Comparison of ENCODE assay signal across 21 cellular contexts in genomic region chr2:231113489-231113888, GRCh38. TPM values are rescaled to one million over a fixed set of nuclear protein-coding genes. Genes with fewer than 3 reads are reported as not detected.
"Had no signal": no experiment of that assay in that cellular context is flagged by ENCODE, and none has a peak within 500 bp of the region (broad histone marks: within the 10 kb centered on the region; RNA-seq: fewer than 3 reads in every experiment).

No MANE protein-coding gene starts in this region.

- H3K9me3 Mint-ChIP-seq: activated CD4-positive, alpha-beta memory T cell treated with anti-CD3 and anti-CD28 coated beads, Interleukin-2, amount 10 ng/mL, durations not matched to agents 7 days and 5 days; activated naive CD4-positive, alpha-beta T cell treated with anti-CD3 and anti-CD28 coated beads for 36 hours; activated T-helper 2 cell treated with anti-CD3 and anti-CD28 coated beads, Interferon-gamma antibody, Interleukin-2, Interleukin-4, amounts not matched to agents 10 μg/mL and 5 μg/mL and 100 μg/mL, durations not matched to agents 14 hours and 24 hours and 36 hours; central memory CD8-positive, alpha-beta T cell had no signal

- DNase-seq: activated CD4-positive, alpha-beta memory T cell treated with anti-CD3 and anti-CD28 coated beads, Interleukin-2, amount 10 ng/mL, durations not matched to agents 7 days and 5 days; activated CD4-positive, alpha-beta T cell treated with anti-CD3 and anti-CD28 coated beads for 48 hours; activated CD4-positive, CD25-positive, alpha-beta regulatory T cell; activated CD8-positive, alpha-beta memory T cell treated with anti-CD3 and anti-CD28 coated beads, Interleukin-2, amount 10 ng/mL, durations not matched to agents 7 days and 5 days; activated naive CD4-positive, alpha-beta T cell treated with anti-CD3 and anti-CD28 coated beads for 36 hours; cortex of kidney; erythroblast; foreskin melanocyte; kidney glomerular epithelial cell; left ventricle myocardium inferior; mammary epithelial cell; right cardiac atrium; small intestine; stimulated activated CD4-positive, alpha-beta T cell treated with anti-CD3 and anti-CD28 coated beads, Interleukin-4, amount 100 ng/mL, for 1 hour; stomach; T-helper 9 cell; upper lobe of left lung had no signal

- H3K27ac Mint-ChIP-seq: activated CD4-positive, alpha-beta memory T cell treated with anti-CD3 and anti-CD28 coated beads, Interleukin-2, amount 10 ng/mL, durations not matched to agents 7 days and 5 days; activated CD8-positive, alpha-beta memory T cell treated with anti-CD3 and anti-CD28 coated beads, Interleukin-2, amount 10 ng/mL, durations not matched to agents 7 days and 5 days; activated naive CD4-positive, alpha-beta T cell treated with anti-CD3 and anti-CD28 coated beads for 36 hours; activated T-helper 2 cell treated with anti-CD3 and anti-CD28 coated beads, Interferon-gamma antibody, Interleukin-2, Interleukin-4, amounts not matched to agents 10 μg/mL and 5 μg/mL and 100 μg/mL, durations not matched to agents 14 hours and 24 hours and 36 hours; progenitor cell of endocrine pancreas had no signal

- H3K27ac ChIP-seq: left ventricle myocardium inferior, upper lobe of left lung had no signal

- FAIRE-seq: small intestine had no signal

- ATAC-seq: activated CD8-positive, alpha-beta memory T cell treated with anti-CD3 and anti-CD28 coated beads, Interleukin-2, amount 10 ng/mL, durations not matched to agents 7 days and 5 days; right cardiac atrium had no signal

- H3K4me3 ChIP-seq: left ventricle myocardium inferior, stomach, upper lobe of left lung had no signal

- H3K4me3 Mint-ChIP-seq: activated CD4-positive, alpha-beta memory T cell treated with anti-CD3 and anti-CD28 coated beads, Interleukin-2, amount 10 ng/mL, durations not matched to agents 7 days and 5 days; activated CD8-positive, alpha-beta memory T cell treated with anti-CD3 and anti-CD28 coated beads, Interleukin-2, amount 10 ng/mL, durations not matched to agents 7 days and 5 days; activated naive CD4-positive, alpha-beta T cell treated with anti-CD3 and anti-CD28 coated beads for 36 hours; central memory CD8-positive, alpha-beta T cell had no signal

- H3K27me3 Mint-ChIP-seq: activated CD4-positive, alpha-beta memory T cell treated with anti-CD3 and anti-CD28 coated beads, Interleukin-2, amount 10 ng/mL, durations not matched to agents 7 days and 5 days; activated CD8-positive, alpha-beta memory T cell treated with anti-CD3 and anti-CD28 coated beads, Interleukin-2, amount 10 ng/mL, durations not matched to agents 7 days and 5 days; central memory CD8-positive, alpha-beta T cell; progenitor cell of endocrine pancreas had no signal

- H3K9me3 ChIP-seq: left ventricle myocardium inferior, stomach, upper lobe of left lung had no signal

- H3K4me1 Mint-ChIP-seq: activated CD4-positive, alpha-beta memory T cell treated with anti-CD3 and anti-CD28 coated beads, Interleukin-2, amount 10 ng/mL, durations not matched to agents 7 days and 5 days; activated CD8-positive, alpha-beta memory T cell treated with anti-CD3 and anti-CD28 coated beads, Interleukin-2, amount 10 ng/mL, durations not matched to agents 7 days and 5 days had no signal

- H3K27me3 ChIP-seq: stomach, upper lobe of left lung had no signal

RNA-seq across cellular contexts. Expression of gene HTR2B, which starts 11.4 kb away (rescaled TPM):
- total RNA-seq: activated CD8-positive, alpha-beta memory T cell treated with anti-CD3 and anti-CD28 coated beads, Interleukin-2, amount 10 ng/mL, durations not matched to agents 7 days and 5 days; activated naive CD4-positive, alpha-beta T cell treated with anti-CD3 and anti-CD28 coated beads for 36 hours; activated T-helper 2 cell treated with anti-CD3 and anti-CD28 coated beads, Interferon-gamma antibody, Interleukin-2, Interleukin-4, amounts not matched to agents 10 μg/mL and 5 μg/mL and 100 μg/mL, durations not matched to agents 14 hours and 24 hours and 36 hours; mononuclear cell; progenitor cell of endocrine pancreas had no signal
